In the genomic region with DNA sequence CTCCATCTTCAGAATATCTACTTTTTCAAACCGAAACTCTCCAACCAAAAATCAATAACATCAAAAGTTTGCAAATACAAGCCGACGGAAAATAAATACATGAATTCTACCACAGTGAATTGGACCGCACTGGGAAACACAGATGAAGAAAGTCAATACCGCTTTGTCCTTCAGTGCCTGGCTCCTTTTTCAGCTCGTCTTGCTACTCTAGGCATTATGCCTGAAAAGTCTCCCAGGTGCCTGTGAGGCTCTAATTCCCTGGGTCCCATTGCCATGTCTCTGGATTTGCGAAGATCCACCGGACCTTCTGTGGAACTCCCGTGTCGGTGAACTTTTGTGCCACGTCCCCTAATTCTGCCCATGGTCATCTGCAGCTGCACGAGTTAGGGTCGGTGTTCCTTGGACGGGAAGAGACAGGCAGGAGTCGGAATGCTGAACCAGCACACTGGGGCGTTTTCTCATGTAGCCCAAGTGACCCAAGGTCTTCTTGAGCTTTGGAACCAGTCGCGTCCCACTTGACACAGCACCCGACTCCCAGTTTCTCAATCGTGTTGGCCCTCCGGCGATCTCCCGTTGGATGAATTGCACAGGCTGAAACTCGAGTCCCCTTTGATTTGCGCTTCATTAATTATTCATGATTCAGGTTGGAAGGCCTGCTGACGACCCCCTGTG, we compare ENCODE assay signal across 3 cellular contexts. TPM values are rescaled to one million over a fixed set of nuclear protein-coding genes. Genes with fewer than 3 reads are reported as not detected.
"Had no signal": no experiment of that assay in that cellular context is flagged by ENCODE, and none has a peak within 500 bp of the region (broad histone marks: within the 10 kb centered on the region; RNA-seq: fewer than 3 reads in every experiment).

No MANE protein-coding gene starts in this region.

RNA-seq across cellular contexts. Expression of a gene that starts 8.6 kb away (rescaled TPM):
- total RNA-seq: ascending aorta, OCI-LY7, RPMI7951 had no signal
